15 cellular contexts compared by ENCODE assay signal in the genomic region with DNA sequence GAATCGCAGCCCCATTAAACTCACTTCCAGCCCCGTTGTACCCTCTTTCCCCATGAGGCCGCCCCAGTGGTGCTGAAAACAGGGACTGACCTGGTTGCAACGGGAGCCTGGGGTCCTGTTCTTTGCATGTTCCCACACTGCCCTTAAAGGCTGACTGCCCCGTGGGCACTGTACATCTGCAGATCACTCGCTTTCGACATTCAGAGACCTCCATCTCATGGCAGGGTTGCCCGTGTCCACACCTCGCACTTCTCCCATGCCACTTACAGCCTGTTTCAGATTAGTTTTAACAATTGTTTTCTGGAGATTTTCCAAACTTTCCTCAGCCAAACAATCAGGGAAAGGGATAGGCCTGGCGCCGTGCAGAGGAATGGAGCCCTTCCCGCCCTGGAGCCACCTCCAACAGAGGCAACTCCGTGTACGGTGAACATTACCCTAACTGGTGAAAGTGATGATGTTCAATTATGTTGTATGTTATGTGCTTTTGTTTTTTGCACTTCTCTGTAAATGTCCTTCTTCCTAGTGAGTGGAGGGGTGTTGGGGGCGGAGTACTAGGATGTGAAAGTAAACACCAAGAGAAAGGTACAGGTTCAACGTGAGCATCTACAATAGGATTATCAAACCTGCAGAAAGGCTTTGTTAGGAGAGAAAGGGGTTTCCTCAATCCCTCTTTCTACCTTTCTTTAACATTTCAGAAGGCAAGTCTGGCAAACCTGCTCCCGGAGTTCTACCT.
DNase-seq lines count a peak whose midpoint lies in the region; ATAC-seq and TF ChIP-seq lines count a peak whose summit lies in the region.
"Had no signal": no experiment of that assay in that cellular context is flagged by ENCODE, and none has a peak within 500 bp of the region (broad histone marks: within the 10 kb centered on the region; RNA-seq: fewer than 3 reads in every experiment).

No MANE protein-coding gene starts in this region.

- H3K4me2 ChIP-seq in PC-9, result peak overlapping the region; percentile 73; the same call in 1 of the 2 replicates
- H3K4me2 ChIP-seq in neural progenitor cell, result no peak overlapping the region

- H3K36me3 ChIP-seq in PC-9 (ENCODE audit: low read depth), result no peaks in the 10 kb centered on the region
- H3K36me3 ChIP-seq in esophagus squamous epithelium, result no peaks in the 10 kb centered on the region
- H3K36me3 ChIP-seq in neural progenitor cell, result no peaks in the 10 kb centered on the region
- no peaks in the 10 kb centered on the region for H3K36me3 ChIP-seq in tibial nerve
- H3K36me3 ChIP-seq: BLaER1 treated with 17β-estradiol and CSF1 and Interleukin-3, amounts not matched to agents 10 nM and 100 nM had no signal

- H3F3A ChIP-seq in PC-9 (ENCODE audit: insufficient read depth, low read depth) (peaks cover 16% of the 10 kb centered on the region; the same call in 1 of the 2 replicates), neural progenitor cell (ENCODE audit: low read depth) (no peaks in the 10 kb centered on the region)

- TF ChIP-seq CTCF in PC-9 (conservative IDR thresholded peaks at IDR 0.05), result no peak
- no peak for TF ChIP-seq CTCF in esophagus squamous epithelium (IDR thresholded peaks at IDR 0.05)
- TF ChIP-seq CTCF in neural progenitor cell (IDR thresholded peaks at IDR 0.05), result no peak
- no peak for TF ChIP-seq CTCF in tibial nerve (IDR thresholded peaks at IDR 0.05)

- H3K9me3 Mint-ChIP-seq in neural progenitor cell, result peaks cover 3% of the 10 kb centered on the region
- H3K9me3 Mint-ChIP-seq in stimulated activated effector memory CD8-positive, alpha-beta T cell treated with anti-CD3 and anti-CD28 coated beads, Interleukin-12 subunit alpha, Interleukin-12 subunit beta, amount 100 ng/mL, for 72 hours, result no peaks in the 10 kb centered on the region
- H3K9me3 Mint-ChIP-seq: T-helper 1 cell treated with Interleukin-12 subunit alpha and Interleukin-12 subunit beta and Interleukin-4 antibody, amounts not matched to agents 30 μg/mL and 1 μg/mL, for 36 hours had no signal

- H3K4me1 ChIP-seq in PC-9 (replicated peaks; ENCODE audit: insufficient read depth) (peaks cover 58% of the 10 kb centered on the region), esophagus squamous epithelium (peaks cover 6 to 27% (median 24%) of the 10 kb centered on the region in 3 donors), neural progenitor cell (no peaks in the 10 kb centered on the region), tibial nerve (peaks cover 0 to 59% (median 25%) of the 10 kb centered on the region in 4 donors)

- CTCF ChIA-PET in PC-9 (lab: Charles Lee), result no interaction called here

- intact Hi-C loops in PC-9 (cut with micrococcal nuclease; ENCODE audit: unreplicated experiment), result loop anchor here (2.0 to 5.0 kb wide), 3 partner anchors 39 to 261 kb away; no protein-coding TSS in a partner anchor
- intact Hi-C loops in esophagus squamous epithelium (cut with DNase I), result no loop called here

- TF ChIP-seq POLR2A in esophagus squamous epithelium (IDR thresholded peaks at IDR 0.05) (no peak), tibial nerve (IDR thresholded peaks at IDR 0.05) (no peak)

- H3K9me3 ChIP-seq in PC-9 (ENCODE audit: insufficient read depth, low read depth) (no peaks in the 10 kb centered on the region), esophagus squamous epithelium (no peaks in the 10 kb centered on the region), neural progenitor cell (ENCODE audit: low read depth) (no peaks in the 10 kb centered on the region), tibial nerve (no peaks in the 10 kb centered on the region)

- peak overlapping the region; percentile 22 for H3K4me3 Mint-ChIP-seq in neural progenitor cell
- no peak overlapping the region for H3K4me3 Mint-ChIP-seq in stimulated activated effector memory CD8-positive, alpha-beta T cell treated with anti-CD3 and anti-CD28 coated beads, Interleukin-12 subunit alpha, Interleukin-12 subunit beta, amount 100 ng/mL, for 72 hours
- H3K4me3 Mint-ChIP-seq: T-helper 1 cell treated with Interleukin-12 subunit alpha and Interleukin-12 subunit beta and Interleukin-4 antibody, amounts not matched to agents 30 μg/mL and 1 μg/mL, for 36 hours had no signal

- no peaks in the 10 kb centered on the region for H4K20me1 ChIP-seq in PC-9 (ENCODE audit: insufficient read depth)
- no peaks in the 10 kb centered on the region for H4K20me1 ChIP-seq in neural progenitor cell (ENCODE audit: low read depth)
- H4K20me1 ChIP-seq: BLaER1 treated with 17β-estradiol and CSF1 and Interleukin-3, amounts not matched to agents 10 nM and 100 nM had no signal

- H3K27me3 ChIP-seq in PC-9 (ENCODE audit: insufficient read depth, low read depth), result no peaks in the 10 kb centered on the region
- H3K27me3 ChIP-seq in esophagus squamous epithelium, result peaks cover 0 to 13% (median 0%) of the 10 kb centered on the region in 4 donors
- no peaks in the 10 kb centered on the region for H3K27me3 ChIP-seq in neural progenitor cell
- H3K27me3 ChIP-seq in tibial nerve, result no peaks in the 10 kb centered on the region
- H3K27me3 ChIP-seq: BLaER1 treated with 17β-estradiol and CSF1 and Interleukin-3, amounts not matched to agents 10 nM and 100 nM had no signal

- no peak for TF ChIP-seq EP300 in tibial nerve (IDR thresholded peaks at IDR 0.05)

- H3K4me3 ChIP-seq in PC-9, result no peak overlapping the region
- no peak overlapping the region for H3K4me3 ChIP-seq in esophagus squamous epithelium
- no peak overlapping the region for H3K4me3 ChIP-seq in neural progenitor cell
- no peak overlapping the region for H3K4me3 ChIP-seq in tibial nerve
- H3K4me3 ChIP-seq: BLaER1 treated with 17β-estradiol and CSF1 and Interleukin-3, amounts not matched to agents 10 nM and 100 nM had no signal

- BruUV-seq in PC-9 (replicated peaks; lab: Mats Ljungman, UMichigan), result no TSS peak

- H3K9me2 ChIP-seq in PC-9 (ENCODE audit: insufficient read depth), result no peaks in the 10 kb centered on the region

- H3K79me2 ChIP-seq in PC-9 (ENCODE audit: low read depth) (no peaks in the 10 kb centered on the region), neural progenitor cell (ENCODE audit: low read depth) (no peaks in the 10 kb centered on the region)

- DNase-seq in PC-9, result no peak
- no peak for DNase-seq in esophagus squamous epithelium (lab: John Stamatoyannopoulos, UW)
- no peak for DNase-seq in neural progenitor cell (ENCODE audit: low spot score)
- DNase-seq in tibial nerve (ENCODE audit: low spot score in 2 of 2), result no peak
- no peak for DNase-seq in stimulated activated CD4-positive, alpha-beta T cell treated with anti-CD3 and anti-CD28 coated beads, Interleukin-1b, Interleukin-23, amount 100 ng/mL, for 48 hours
- no peak for DNase-seq in stimulated activated effector memory CD8-positive, alpha-beta T cell treated with anti-CD3 and anti-CD28 coated beads, Interleukin-12 subunit alpha, Interleukin-12 subunit beta, amount 100 ng/mL, for 72 hours (ENCODE audit: low spot score in 2 of 2)
- DNase-seq in NCI-H524 (lab: John Stamatoyannopoulos, UW), result no peak
- DNase-seq: activated CD8-positive, alpha-beta memory T cell treated with anti-CD3 and anti-CD28 coated beads, Interleukin-2, amount 50 U/mL, for 4 hours; activated naive CD4-positive, alpha-beta T cell treated with Interleukin-2 at 50 U/mL for 16 hours; NCI-H2107; NCI-H774; stimulated activated naive CD8-positive, alpha-beta T cell treated with anti-CD3 and anti-CD28 coated beads, Interleukin-15, Interleukin-2, amounts not matched to agents 100 U/mL and 50 U/mL, for 24 hours had no signal

- H2AFZ ChIP-seq in PC-9 (no peak overlapping the region), neural progenitor cell (replicated peaks) (no peak overlapping the region)

- no peak for ATAC-seq in stimulated activated effector memory CD8-positive, alpha-beta T cell treated with anti-CD3 and anti-CD28 coated beads, Interleukin-12 subunit alpha, Interleukin-12 subunit beta, amount 100 ng/mL, for 72 hours
- ATAC-seq: activated CD4-positive, CD25-positive, alpha-beta regulatory T cell treated with anti-CD3 and anti-CD28 coated beads, Interleukin-2, amount 50 U/mL, for 24 hours; stimulated activated naive CD8-positive, alpha-beta T cell treated with anti-CD3 and anti-CD28 coated beads, Interleukin-15, Interleukin-2, amounts not matched to agents 100 U/mL and 50 U/mL, for 24 hours had no signal

- H3K27ac Mint-ChIP-seq in neural progenitor cell, result peak overlapping the region; percentile 21
- no peak overlapping the region for H3K27ac Mint-ChIP-seq in stimulated activated effector memory CD8-positive, alpha-beta T cell treated with anti-CD3 and anti-CD28 coated beads, Interleukin-12 subunit alpha, Interleukin-12 subunit beta, amount 100 ng/mL, for 72 hours
- H3K27ac Mint-ChIP-seq: T-helper 1 cell treated with Interleukin-12 subunit alpha and Interleukin-12 subunit beta and Interleukin-4 antibody, amounts not matched to agents 30 μg/mL and 1 μg/mL, for 36 hours had no signal

- peaks cover 26% of the 10 kb centered on the region for H3K4me1 Mint-ChIP-seq in neural progenitor cell
- peaks cover 10% of the 10 kb centered on the region for H3K4me1 Mint-ChIP-seq in stimulated activated effector memory CD8-positive, alpha-beta T cell treated with anti-CD3 and anti-CD28 coated beads, Interleukin-12 subunit alpha, Interleukin-12 subunit beta, amount 100 ng/mL, for 72 hours

- no peak overlapping the region for H3K9ac ChIP-seq in neural progenitor cell
- H3K9ac ChIP-seq: BLaER1 treated with 17β-estradiol and CSF1 and Interleukin-3, amounts not matched to agents 10 nM and 100 nM had no signal

- peaks cover 6% of the 10 kb centered on the region for H3K27me3 Mint-ChIP-seq in neural progenitor cell (ENCODE audit: insufficient read depth, low read depth)

- H3K36me3 Mint-ChIP-seq in neural progenitor cell, result no peaks in the 10 kb centered on the region
- no peaks in the 10 kb centered on the region for H3K36me3 Mint-ChIP-seq in stimulated activated effector memory CD8-positive, alpha-beta T cell treated with anti-CD3 and anti-CD28 coated beads, Interleukin-12 subunit alpha, Interleukin-12 subunit beta, amount 100 ng/mL, for 72 hours

- 84 to 87% methylated on average over 14 to 15 of the region's 17 CpGs for WGBS in esophagus squamous epithelium, 2 donors
- WGBS in tibial nerve, 2 donors, result 67 to 75% methylated on average over 17 of the region's 17 CpGs

- no peak overlapping the region for H3K27ac ChIP-seq in PC-9
- H3K27ac ChIP-seq in esophagus squamous epithelium, result peak overlapping the region; percentile 12 to 74 (median 72)
- no peak overlapping the region for H3K27ac ChIP-seq in neural progenitor cell
- H3K27ac ChIP-seq in tibial nerve, result peak overlapping the region; percentile 57 to 93 (median 79)

- POLR2A ChIA-PET in PC-9 (lab: Charles Lee; ENCODE audit: unreplicated experiment), result interaction anchor here (0.6 kb wide), 2 partner anchors 39 to 260 kb away, joined by 3 to 11 read pairs; no protein-coding TSS in a partner anchor

Comparison
In these comparisons a context has a peak if more than half of its experiments do, and no peak if none do; other contexts are left out.
1. H3K27ac ChIP-seq: peak in esophagus squamous epithelium (4 of 4) and tibial nerve (4 of 4); none in PC-9 (single experiment) and neural progenitor cell (single experiment).